17 cellular contexts compared by ENCODE assay signal in genomic region chr3:19202303-19202702, GRCh38. TPM values are rescaled to one million over a fixed set of nuclear protein-coding genes. Genes with fewer than 3 reads are reported as not detected.
DNase-seq lines count a peak whose midpoint lies in the region; ATAC-seq and TF ChIP-seq lines count a peak whose summit lies in the region.
"Had no signal": no experiment of that assay in that cellular context is flagged by ENCODE, and none has a peak within 500 bp of the region (broad histone marks: within the 10 kb centered on the region; RNA-seq: fewer than 3 reads in every experiment).

No MANE protein-coding gene starts in this region.

- no peaks in the 10 kb centered on the region for H3K4me1 ChIP-seq in Peyer's patch
- H3K4me1 ChIP-seq: BLaER1 treated with 17β-estradiol and CSF1 and Interleukin-3, amounts not matched to agents 10 nM and 100 nM had no signal

- no peak for TF ChIP-seq CTCF in Peyer's patch (IDR thresholded peaks at IDR 0.05)

- TF ChIP-seq POLR2A in Peyer's patch (IDR thresholded peaks at IDR 0.05) = no peak

- no peaks in the 10 kb centered on the region for H3K9me3 ChIP-seq in Peyer's patch
- H3K9me3 ChIP-seq: BLaER1 treated with 17β-estradiol and CSF1 and Interleukin-3, amounts not matched to agents 10 nM and 100 nM had no signal

- no peaks in the 10 kb centered on the region for H3K36me3 ChIP-seq in Peyer's patch
- H3K36me3 ChIP-seq: BLaER1 treated with 17β-estradiol and CSF1 and Interleukin-3, amounts not matched to agents 10 nM and 100 nM had no signal

- intact Hi-C loops in head of caudate nucleus (cut with DNase I) = no loop called here

- H3K27ac ChIP-seq in Peyer's patch = no peak overlapping the region
- H3K27ac ChIP-seq: BLaER1 treated with 17β-estradiol and CSF1 and Interleukin-3, amounts not matched to agents 10 nM and 100 nM had no signal

- ATAC-seq in HG03565 (IDR thresholded peaks at IDR 0.05; ENCODE audit: unreplicated experiment) = no peak
- ATAC-seq: GM12878 had no signal

- peak; percentile 94 for DNase-seq in Ammon's horn (ENCODE audit: low spot score)
- DNase-seq in amygdala (lab: John Stamatoyannopoulos, UW) = peak in 36 of 56 donors; percentile 5 to 80 (median 40)
- DNase-seq in head of caudate nucleus = peak; percentile 11 to 87 (median 66)
- peak; percentile 99 for DNase-seq in pons (ENCODE audit: low spot score)
- DNase-seq in RPMI8226 = no peak
- DNase-seq in Peyer's patch = no peak
- no peak for DNase-seq in HPDE6-E6E7 (ENCODE audit: extremely low spot score)
- DNase-seq: 8988T; NCI-H1417; NCI-H2081; NCI-H226; NCI-H526 treated with DMSO at 0.1 percent for 48 hours; NK-92 treated with Interleukin-12 subunit alpha and Interleukin-12 subunit beta, amount 100 ng/mL, for 24 hours; OCI-M1 had no signal

- no peaks in the 10 kb centered on the region for H3K27me3 ChIP-seq in Peyer's patch
- H3K27me3 ChIP-seq: BLaER1 treated with 17β-estradiol and CSF1 and Interleukin-3, amounts not matched to agents 10 nM and 100 nM had no signal

- H3K4me3 ChIP-seq in Peyer's patch = no peak overlapping the region
- H3K4me3 ChIP-seq: BLaER1 treated with 17β-estradiol and CSF1 and Interleukin-3, amounts not matched to agents 10 nM and 100 nM; GM12878 had no signal

RNA-seq across cellular contexts. Expression of gene KCNH8, which starts 54.0 kb away (rescaled TPM):
- total RNA-seq in Peyer's patch = 1 to 10 TPM in 3 of 4 donors, under 1 TPM in 1; 0.18 to 4.1 (median 1.7) TPM

Comparison
In these comparisons a context has a peak if more than half of its experiments do, and no peak if none do; other contexts are left out.
1. DNase-seq: peak in Ammon's horn (single experiment), amygdala (36 of 56), head of caudate nucleus (42 of 42) and pons (single experiment); none in RPMI8226 (single experiment), Peyer's patch (0 of 3) and HPDE6-E6E7 (single experiment).